ENCODE assay signal across 1 cellular context in the genomic region with DNA sequence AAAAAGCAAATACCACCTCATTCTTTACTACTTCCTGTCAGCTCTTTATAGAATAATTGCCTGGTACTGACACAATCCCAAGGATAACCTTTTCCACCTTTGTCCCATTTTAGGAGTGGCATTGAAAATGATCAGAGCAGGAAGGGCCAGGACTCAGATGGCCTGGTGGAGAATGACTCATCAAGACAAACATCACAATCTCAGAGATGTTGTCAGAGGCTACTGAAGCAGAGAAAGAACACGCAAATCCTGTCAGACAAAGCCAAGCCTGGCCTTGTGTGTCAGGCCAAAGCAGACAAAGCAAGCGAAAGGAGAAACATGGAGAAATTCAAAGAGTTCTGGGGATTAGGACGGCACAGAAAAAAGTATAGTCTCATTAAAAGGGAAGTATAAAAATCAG.
TF ChIP-seq lines count a peak whose summit lies in the region.

No MANE protein-coding gene starts in this region.

TF ChIP-seq in HepG2, 621 proteins besides CTCF, POLR2A, EP300 and RAD21 (continued from another document and continues in another):
- TF ChIP-seq GATAD1 (CRISPR knock-in tag; IDR thresholded peaks at IDR 0.05), result peak; percentile 63; the same call in 1 of the 2 replicates
- TF ChIP-seq, protein P1, sequence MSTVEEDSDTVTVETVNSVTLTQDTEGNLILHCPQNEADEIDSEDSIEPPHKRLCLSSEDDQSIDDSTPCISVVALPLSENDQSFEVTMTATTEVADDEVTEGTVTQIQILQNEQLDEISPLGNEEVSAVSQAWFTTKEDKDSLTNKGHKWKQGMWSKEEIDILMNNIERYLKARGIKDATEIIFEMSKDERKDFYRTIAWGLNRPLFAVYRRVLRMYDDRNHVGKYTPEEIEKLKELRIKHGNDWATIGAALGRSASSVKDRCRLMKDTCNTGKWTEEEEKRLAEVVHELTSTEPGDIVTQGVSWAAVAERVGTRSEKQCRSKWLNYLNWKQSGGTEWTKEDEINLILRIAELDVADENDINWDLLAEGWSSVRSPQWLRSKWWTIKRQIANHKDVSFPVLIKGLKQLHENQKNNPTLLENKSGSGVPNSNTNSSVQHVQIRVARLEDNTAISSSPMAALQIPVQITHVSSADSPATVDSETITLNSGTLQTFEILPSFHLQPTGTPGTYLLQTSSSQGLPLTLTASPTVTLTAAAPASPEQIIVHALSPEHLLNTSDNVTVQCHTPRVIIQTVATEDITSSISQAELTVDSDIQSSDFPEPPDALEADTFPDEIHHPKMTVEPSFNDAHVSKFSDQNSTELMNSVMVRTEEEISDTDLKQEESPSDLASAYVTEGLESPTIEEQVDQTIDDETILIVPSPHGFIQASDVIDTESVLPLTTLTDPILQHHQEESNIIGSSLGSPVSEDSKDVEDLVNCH (CRISPR knock-in tag; IDR thresholded peaks at IDR 0.05), result no peak
- peak; percentile 40; the same call in 1 of the 2 replicates for TF ChIP-seq REPIN1 (CRISPR knock-in tag; IDR thresholded peaks at IDR 0.05; ENCODE audit: borderline replicate concordance, low read depth)
- TF ChIP-seq, protein P2, sequence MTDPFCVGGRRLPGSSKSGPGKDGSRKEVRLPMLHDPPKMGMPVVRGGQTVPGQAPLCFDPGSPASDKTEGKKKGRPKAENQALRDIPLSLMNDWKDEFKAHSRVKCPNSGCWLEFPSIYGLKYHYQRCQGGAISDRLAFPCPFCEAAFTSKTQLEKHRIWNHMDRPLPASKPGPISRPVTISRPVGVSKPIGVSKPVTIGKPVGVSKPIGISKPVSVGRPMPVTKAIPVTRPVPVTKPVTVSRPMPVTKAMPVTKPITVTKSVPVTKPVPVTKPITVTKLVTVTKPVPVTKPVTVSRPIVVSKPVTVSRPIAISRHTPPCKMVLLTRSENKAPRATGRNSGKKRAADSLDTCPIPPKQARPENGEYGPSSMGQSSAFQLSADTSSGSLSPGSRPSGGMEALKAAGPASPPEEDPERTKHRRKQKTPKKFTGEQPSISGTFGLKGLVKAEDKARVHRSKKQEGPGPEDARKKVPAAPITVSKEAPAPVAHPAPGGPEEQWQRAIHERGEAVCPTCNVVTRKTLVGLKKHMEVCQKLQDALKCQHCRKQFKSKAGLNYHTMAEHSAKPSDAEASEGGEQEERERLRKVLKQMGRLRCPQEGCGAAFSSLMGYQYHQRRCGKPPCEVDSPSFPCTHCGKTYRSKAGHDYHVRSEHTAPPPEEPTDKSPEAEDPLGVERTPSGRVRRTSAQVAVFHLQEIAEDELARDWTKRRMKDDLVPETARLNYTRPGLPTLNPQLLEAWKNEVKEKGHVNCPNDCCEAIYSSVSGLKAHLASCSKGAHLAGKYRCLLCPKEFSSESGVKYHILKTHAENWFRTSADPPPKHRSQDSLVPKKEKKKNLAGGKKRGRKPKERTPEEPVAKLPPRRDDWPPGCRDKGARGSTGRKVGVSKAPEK (CRISPR knock-in tag; IDR thresholded peaks at IDR 0.05; ENCODE audit: borderline replicate concordance), result no peak
- TF ChIP-seq TEAD2 (CRISPR knock-in tag; IDR thresholded peaks at IDR 0.05), result no peak
- TF ChIP-seq, protein P3, sequence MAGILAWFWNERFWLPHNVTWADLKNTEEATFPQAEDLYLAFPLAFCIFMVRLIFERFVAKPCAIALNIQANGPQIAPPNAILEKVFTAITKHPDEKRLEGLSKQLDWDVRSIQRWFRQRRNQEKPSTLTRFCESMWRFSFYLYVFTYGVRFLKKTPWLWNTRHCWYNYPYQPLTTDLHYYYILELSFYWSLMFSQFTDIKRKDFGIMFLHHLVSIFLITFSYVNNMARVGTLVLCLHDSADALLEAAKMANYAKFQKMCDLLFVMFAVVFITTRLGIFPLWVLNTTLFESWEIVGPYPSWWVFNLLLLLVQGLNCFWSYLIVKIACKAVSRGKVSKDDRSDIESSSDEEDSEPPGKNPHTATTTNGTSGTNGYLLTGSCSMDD (CRISPR knock-in tag; IDR thresholded peaks at IDR 0.05), result no peak
- no peak for TF ChIP-seq CBX2 (IDR thresholded peaks at IDR 0.05; ENCODE audit: low read depth, low read length)
- TF ChIP-seq CBX2 (CRISPR knock-in tag; IDR thresholded peaks at IDR 0.05; ENCODE audit: low read depth), result no peak
- peak; percentile 69; the same call in 1 of the 2 replicates for TF ChIP-seq MBD4 (IDR thresholded peaks at IDR 0.05; ENCODE audit: borderline replicate concordance, low read length)
- no peak for TF ChIP-seq ZIK1 (CRISPR knock-in tag; IDR thresholded peaks at IDR 0.05; ENCODE audit: borderline replicate concordance, low read depth)
- no peak for TF ChIP-seq LCORL (IDR thresholded peaks at IDR 0.05)
- TF ChIP-seq LCORL (CRISPR knock-in tag; IDR thresholded peaks at IDR 0.05), result peak; percentile 54; the same call in 1 of the 2 replicates
- no peak for TF ChIP-seq KAT2B (IDR thresholded peaks at IDR 0.05; ENCODE audit: borderline replicate concordance, low read depth, low read length)
- TF ChIP-seq KDM2A (CRISPR knock-in tag; IDR thresholded peaks at IDR 0.05; ENCODE audit: borderline replicate concordance, low read depth), result peak; percentile 45; the same call in 1 of the 2 replicates
- no peak for TF ChIP-seq ZNF660 (CRISPR knock-in tag; IDR thresholded peaks at IDR 0.05; ENCODE audit: borderline replicate concordance, low read depth)
- no peak for TF ChIP-seq GTF2F1 (IDR thresholded peaks at IDR 0.05; ENCODE audit: low read length)
- TF ChIP-seq, protein P4, sequence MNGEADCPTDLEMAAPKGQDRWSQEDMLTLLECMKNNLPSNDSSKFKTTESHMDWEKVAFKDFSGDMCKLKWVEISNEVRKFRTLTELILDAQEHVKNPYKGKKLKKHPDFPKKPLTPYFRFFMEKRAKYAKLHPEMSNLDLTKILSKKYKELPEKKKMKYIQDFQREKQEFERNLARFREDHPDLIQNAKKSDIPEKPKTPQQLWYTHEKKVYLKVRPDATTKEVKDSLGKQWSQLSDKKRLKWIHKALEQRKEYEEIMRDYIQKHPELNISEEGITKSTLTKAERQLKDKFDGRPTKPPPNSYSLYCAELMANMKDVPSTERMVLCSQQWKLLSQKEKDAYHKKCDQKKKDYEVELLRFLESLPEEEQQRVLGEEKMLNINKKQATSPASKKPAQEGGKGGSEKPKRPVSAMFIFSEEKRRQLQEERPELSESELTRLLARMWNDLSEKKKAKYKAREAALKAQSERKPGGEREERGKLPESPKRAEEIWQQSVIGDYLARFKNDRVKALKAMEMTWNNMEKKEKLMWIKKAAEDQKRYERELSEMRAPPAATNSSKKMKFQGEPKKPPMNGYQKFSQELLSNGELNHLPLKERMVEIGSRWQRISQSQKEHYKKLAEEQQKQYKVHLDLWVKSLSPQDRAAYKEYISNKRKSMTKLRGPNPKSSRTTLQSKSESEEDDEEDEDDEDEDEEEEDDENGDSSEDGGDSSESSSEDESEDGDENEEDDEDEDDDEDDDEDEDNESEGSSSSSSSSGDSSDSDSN (CRISPR knock-in tag; IDR thresholded peaks at IDR 0.05), result 0 out of 2 replicates have a peak, but pooled peaks have one; percentile 18
- TF ChIP-seq, protein P5, sequence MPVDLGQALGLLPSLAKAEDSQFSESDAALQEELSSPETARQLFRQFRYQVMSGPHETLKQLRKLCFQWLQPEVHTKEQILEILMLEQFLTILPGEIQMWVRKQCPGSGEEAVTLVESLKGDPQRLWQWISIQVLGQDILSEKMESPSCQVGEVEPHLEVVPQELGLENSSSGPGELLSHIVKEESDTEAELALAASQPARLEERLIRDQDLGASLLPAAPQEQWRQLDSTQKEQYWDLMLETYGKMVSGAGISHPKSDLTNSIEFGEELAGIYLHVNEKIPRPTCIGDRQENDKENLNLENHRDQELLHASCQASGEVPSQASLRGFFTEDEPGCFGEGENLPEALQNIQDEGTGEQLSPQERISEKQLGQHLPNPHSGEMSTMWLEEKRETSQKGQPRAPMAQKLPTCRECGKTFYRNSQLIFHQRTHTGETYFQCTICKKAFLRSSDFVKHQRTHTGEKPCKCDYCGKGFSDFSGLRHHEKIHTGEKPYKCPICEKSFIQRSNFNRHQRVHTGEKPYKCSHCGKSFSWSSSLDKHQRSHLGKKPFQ (CRISPR knock-in tag; IDR thresholded peaks at IDR 0.05; ENCODE audit: insufficient replicate concordance), result no peak
- 0 out of 2 replicates have a peak, but pooled peaks have one; percentile 23 for TF ChIP-seq ZNF670 (CRISPR knock-in tag; IDR thresholded peaks at IDR 0.05; ENCODE audit: borderline replicate concordance)
- TF ChIP-seq ZNF282 (IDR thresholded peaks at IDR 0.05; ENCODE audit: partially characterized antibody), result no peak
- TF ChIP-seq, protein P6, sequence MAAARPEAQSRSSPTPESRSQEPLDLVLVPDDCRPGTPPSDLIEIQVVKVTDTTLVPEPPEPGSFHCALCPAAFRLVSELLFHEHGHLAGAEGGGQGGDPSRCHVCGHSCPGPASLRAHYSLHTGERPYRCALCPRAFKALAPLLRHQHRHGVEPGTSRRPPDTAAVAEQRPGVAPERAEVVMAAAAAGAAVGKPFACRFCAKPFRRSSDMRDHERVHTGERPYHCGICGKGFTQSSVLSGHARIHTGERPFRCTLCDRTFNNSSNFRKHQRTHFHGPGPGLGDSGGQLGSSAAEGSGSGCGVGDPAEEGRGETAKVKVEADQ (CRISPR knock-in tag; IDR thresholded peaks at IDR 0.05; ENCODE audit: borderline replicate concordance), result no peak
- TF ChIP-seq, protein P7, sequence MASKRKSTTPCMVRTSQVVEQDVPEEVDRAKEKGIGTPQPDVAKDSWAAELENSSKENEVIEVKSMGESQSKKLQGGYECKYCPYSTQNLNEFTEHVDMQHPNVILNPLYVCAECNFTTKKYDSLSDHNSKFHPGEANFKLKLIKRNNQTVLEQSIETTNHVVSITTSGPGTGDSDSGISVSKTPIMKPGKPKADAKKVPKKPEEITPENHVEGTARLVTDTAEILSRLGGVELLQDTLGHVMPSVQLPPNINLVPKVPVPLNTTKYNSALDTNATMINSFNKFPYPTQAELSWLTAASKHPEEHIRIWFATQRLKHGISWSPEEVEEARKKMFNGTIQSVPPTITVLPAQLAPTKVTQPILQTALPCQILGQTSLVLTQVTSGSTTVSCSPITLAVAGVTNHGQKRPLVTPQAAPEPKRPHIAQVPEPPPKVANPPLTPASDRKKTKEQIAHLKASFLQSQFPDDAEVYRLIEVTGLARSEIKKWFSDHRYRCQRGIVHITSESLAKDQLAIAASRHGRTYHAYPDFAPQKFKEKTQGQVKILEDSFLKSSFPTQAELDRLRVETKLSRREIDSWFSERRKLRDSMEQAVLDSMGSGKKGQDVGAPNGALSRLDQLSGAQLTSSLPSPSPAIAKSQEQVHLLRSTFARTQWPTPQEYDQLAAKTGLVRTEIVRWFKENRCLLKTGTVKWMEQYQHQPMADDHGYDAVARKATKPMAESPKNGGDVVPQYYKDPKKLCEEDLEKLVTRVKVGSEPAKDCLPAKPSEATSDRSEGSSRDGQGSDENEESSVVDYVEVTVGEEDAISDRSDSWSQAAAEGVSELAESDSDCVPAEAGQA (IDR thresholded peaks at IDR 0.05; ENCODE audit: low read depth), result peak; percentile 49; the same call in 1 of the 2 replicates
- TF ChIP-seq, protein P7 (CRISPR knock-in tag; IDR thresholded peaks at IDR 0.05; ENCODE audit: borderline replicate concordance), result no peak
- no peak for TF ChIP-seq TP53 (CRISPR knock-in tag; conservative IDR thresholded peaks at IDR 0.05)
- TF ChIP-seq ZSCAN31 (CRISPR knock-in tag; IDR thresholded peaks at IDR 0.05; ENCODE audit: low read depth), result no peak
- TF ChIP-seq, protein P8, sequence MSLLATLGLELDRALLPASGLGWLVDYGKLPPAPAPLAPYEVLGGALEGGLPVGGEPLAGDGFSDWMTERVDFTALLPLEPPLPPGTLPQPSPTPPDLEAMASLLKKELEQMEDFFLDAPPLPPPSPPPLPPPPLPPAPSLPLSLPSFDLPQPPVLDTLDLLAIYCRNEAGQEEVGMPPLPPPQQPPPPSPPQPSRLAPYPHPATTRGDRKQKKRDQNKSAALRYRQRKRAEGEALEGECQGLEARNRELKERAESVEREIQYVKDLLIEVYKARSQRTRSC (CRISPR knock-in tag; IDR thresholded peaks at IDR 0.05; ENCODE audit: low read depth), result no peak
- TF ChIP-seq RFX5 (IDR thresholded peaks at IDR 0.05; ENCODE audit: low read depth, low read length), result no peak
- TF ChIP-seq SOX13 (IDR thresholded peaks at IDR 0.05), result no peak; the same call in 1 of the 2 replicates
- peak in 1 of 2 experiments; percentile 96; a peak in 2 of 4 replicates for TF ChIP-seq SOX13 (CRISPR knock-in tag; conservative IDR thresholded peaks at IDR 0.05 in 1 of 2, IDR thresholded peaks at IDR 0.05 in 1 of 2)
- no peak for TF ChIP-seq RBFOX2 (IDR thresholded peaks at IDR 0.05; ENCODE audit: low read depth, low read length)
- TF ChIP-seq, protein P9, sequence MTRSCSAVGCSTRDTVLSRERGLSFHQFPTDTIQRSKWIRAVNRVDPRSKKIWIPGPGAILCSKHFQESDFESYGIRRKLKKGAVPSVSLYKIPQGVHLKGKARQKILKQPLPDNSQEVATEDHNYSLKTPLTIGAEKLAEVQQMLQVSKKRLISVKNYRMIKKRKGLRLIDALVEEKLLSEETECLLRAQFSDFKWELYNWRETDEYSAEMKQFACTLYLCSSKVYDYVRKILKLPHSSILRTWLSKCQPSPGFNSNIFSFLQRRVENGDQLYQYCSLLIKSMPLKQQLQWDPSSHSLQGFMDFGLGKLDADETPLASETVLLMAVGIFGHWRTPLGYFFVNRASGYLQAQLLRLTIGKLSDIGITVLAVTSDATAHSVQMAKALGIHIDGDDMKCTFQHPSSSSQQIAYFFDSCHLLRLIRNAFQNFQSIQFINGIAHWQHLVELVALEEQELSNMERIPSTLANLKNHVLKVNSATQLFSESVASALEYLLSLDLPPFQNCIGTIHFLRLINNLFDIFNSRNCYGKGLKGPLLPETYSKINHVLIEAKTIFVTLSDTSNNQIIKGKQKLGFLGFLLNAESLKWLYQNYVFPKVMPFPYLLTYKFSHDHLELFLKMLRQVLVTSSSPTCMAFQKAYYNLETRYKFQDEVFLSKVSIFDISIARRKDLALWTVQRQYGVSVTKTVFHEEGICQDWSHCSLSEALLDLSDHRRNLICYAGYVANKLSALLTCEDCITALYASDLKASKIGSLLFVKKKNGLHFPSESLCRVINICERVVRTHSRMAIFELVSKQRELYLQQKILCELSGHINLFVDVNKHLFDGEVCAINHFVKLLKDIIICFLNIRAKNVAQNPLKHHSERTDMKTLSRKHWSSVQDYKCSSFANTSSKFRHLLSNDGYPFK (CRISPR knock-in tag; IDR thresholded peaks at IDR 0.05; ENCODE audit: borderline replicate concordance), result no peak
- no peak for TF ChIP-seq YY1 (IDR thresholded peaks at IDR 0.05; ENCODE audit: insufficient read depth, insufficient replicate concordance, low read depth, low read length)
- TF ChIP-seq AHR (CRISPR knock-in tag; IDR thresholded peaks at IDR 0.05), result peak; percentile 85; the same call in 1 of the 2 replicates
- no peak for TF ChIP-seq ZFP41 (CRISPR knock-in tag; IDR thresholded peaks at IDR 0.05; ENCODE audit: borderline replicate concordance)
